Comparison of ENCODE assay signal across 1 cellular context in the genomic region with DNA sequence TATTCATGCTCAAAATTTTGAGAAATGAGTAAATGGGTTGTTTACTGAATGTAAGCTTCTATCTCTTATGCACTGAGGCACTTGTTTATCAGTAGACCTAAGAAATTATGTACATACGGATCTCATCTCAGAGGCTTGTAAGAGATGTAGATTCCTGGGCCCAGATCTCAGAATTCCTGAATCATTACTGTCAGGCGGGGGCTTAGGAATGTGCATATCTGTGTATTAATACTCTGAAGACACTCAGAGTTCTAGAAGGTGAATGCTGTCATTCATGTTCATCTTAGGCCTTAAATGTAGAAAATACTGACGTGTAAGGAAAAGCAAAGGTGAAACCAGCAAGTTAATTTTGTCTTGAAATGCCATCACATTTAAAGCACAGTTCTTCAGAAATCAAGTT.
TF ChIP-seq lines count a peak whose summit lies in the region.

No MANE protein-coding gene starts in this region.

TF ChIP-seq in SK-N-SH treated with all-trans-retinoic acid at 6 μM for 48 hours, 23 proteins besides CTCF, POLR2A, EP300 and RAD21 (continued from another document):
- TF ChIP-seq, protein P1, sequence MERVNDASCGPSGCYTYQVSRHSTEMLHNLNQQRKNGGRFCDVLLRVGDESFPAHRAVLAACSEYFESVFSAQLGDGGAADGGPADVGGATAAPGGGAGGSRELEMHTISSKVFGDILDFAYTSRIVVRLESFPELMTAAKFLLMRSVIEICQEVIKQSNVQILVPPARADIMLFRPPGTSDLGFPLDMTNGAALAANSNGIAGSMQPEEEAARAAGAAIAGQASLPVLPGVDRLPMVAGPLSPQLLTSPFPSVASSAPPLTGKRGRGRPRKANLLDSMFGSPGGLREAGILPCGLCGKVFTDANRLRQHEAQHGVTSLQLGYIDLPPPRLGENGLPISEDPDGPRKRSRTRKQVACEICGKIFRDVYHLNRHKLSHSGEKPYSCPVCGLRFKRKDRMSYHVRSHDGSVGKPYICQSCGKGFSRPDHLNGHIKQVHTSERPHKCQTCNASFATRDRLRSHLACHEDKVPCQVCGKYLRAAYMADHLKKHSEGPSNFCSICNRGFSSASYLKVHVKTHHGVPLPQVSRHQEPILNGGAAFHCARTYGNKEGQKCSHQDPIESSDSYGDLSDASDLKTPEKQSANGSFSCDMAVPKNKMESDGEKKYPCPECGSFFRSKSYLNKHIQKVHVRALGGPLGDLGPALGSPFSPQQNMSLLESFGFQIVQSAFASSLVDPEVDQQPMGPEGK (CRISPR knock-in tag; IDR thresholded peaks at IDR 0.05; ENCODE audit: borderline replicate concordance) = peak; percentile 38; the same call in 1 of the 2 replicates
- TF ChIP-seq OSR1 (CRISPR knock-in tag; IDR thresholded peaks at IDR 0.05) (no peak), ESRRG (CRISPR knock-in tag; IDR thresholded peaks at IDR 0.05) (no peak), GLIS3 (CRISPR knock-in tag; IDR thresholded peaks at IDR 0.05) (no peak), PPARA (CRISPR knock-in tag; IDR thresholded peaks at IDR 0.05; ENCODE audit: borderline replicate concordance) (no peak), ZNF70 (CRISPR knock-in tag; IDR thresholded peaks at IDR 0.05) (no peak), ISL1 (CRISPR knock-in tag; IDR thresholded peaks at IDR 0.05) (peak; percentile 40), SNAI2 (CRISPR knock-in tag; IDR thresholded peaks at IDR 0.05) (no peak), CSDC2 (CRISPR knock-in tag; IDR thresholded peaks at IDR 0.05) (no peak), ZFP30 (CRISPR knock-in tag; IDR thresholded peaks at IDR 0.05) (no peak), TCF4 (CRISPR knock-in tag; IDR thresholded peaks at IDR 0.05; ENCODE audit: borderline replicate concordance) (no peak)
TF ChIP-seq in SK-N-SH treated with all-trans-retinoic acid at 6 μM for 48 hours: peak in this region for 2.
